Comparison of ENCODE assay signal across 9 cellular contexts in the genomic region with DNA sequence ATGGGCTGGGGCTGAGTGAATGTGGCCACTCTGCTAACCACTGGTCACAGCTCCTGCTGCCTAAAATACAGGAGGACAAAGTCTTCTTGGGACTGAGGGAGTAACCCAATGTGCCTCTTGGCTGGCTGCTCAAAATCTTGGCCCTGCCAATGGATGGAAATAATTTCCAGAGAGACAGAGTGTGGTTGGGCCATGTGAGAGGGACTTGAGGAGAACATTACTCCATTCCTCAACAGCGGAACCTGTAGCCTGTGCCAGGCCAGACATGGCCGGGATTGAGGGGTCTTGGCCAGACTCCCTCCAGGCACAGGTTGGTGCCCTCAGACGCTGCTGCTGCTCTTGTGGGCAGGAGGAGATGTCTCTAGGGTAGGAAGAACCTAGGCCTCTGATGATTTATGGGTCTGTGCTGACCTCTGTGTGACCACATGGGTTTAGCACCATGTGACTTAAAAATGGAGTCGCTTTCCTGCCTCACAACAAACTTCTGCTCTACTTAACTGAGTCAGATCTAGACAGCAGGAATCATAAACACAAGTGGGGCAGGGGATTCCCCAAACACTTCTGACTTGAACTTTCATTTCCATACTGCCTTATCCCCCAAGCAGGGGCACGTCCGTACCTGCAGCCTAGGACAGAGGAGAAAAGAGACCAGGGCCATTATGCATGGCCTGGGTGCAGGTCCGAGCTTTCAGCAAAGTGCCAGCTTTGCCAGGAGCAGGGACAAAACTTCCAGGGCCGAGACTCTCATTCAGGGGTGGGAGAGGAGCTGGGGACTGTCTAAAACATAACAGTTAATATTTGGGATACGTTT.
A peak's percentile ranks its signal among the peaks of the same experiment; 100 is the strongest.
DNase-seq lines count a peak whose midpoint lies in the region; ATAC-seq and TF ChIP-seq lines count a peak whose summit lies in the region.
"Had no signal": no experiment of that assay in that cellular context is flagged by ENCODE, and none has a peak within 500 bp of the region (broad histone marks: within the 10 kb centered on the region; RNA-seq: fewer than 3 reads in every experiment).

No MANE protein-coding gene starts in this region.

- peak; percentile 45 for DNase-seq in activated T-cell treated with anti-CD3 and anti-CD28 coated beads for 48 hours (ENCODE audit: low read depth)
- DNase-seq in activated T-cell treated with anti-CD3 and anti-CD28 coated beads, Interleukin-2, amount 50 U/mL, for 1 hour = no peak
- no peak for DNase-seq in adrenal gland
- peak; percentile 90 for DNase-seq in myocyte (ENCODE audit: low read depth)
- DNase-seq in HT-29 (ENCODE audit: low spot score) = no peak
- no peak for DNase-seq in A673 (ENCODE audit: low spot score)
- DNase-seq in hepatic stellate cell (ENCODE audit: low spot score) = no peak

- H3K36me3 ChIP-seq in adrenal gland (replicated peaks in 1 of 2) (no peaks in the 10 kb centered on the region), A673 (ENCODE audit: insufficient read depth, low read length, poor library complexity, severe bottlenecking) (no peaks in the 10 kb centered on the region)
- H3K36me3 ChIP-seq: ovary had no signal

- TF ChIP-seq CTCF in adrenal gland (IDR thresholded peaks at IDR 0.05) = no peak
- TF ChIP-seq CTCF in A673 (conservative IDR thresholded peaks at IDR 0.05; ENCODE audit: low read depth, low read length) = no peak

- intact Hi-C loops in adrenal gland (cut with DNase I) = loop anchor here in 1 of 2 donors (10.0 kb wide), 1 partner anchor 133 kb away; no protein-coding TSS in a partner anchor
- intact Hi-C loops in A673 (cut with micrococcal nuclease; ENCODE audit: unreplicated experiment) = no loop called here

- no peak overlapping the region for H3K4me3 ChIP-seq in adrenal gland
- no peak overlapping the region for H3K4me3 ChIP-seq in A673 (ENCODE audit: low read depth, low read length, poor library complexity, severe bottlenecking)
- H3K4me3 ChIP-seq: ovary had no signal

- no TSS peak for BruUV-seq in A673 (replicated peaks; lab: Mats Ljungman, UMichigan)

- WGBS in adrenal gland, 4 donors = 69 to 80% (median 75%) methylated on average over 9 of the region's 9 CpGs

- no peak for TF ChIP-seq POLR2A in adrenal gland (IDR thresholded peaks at IDR 0.05)

- peak; percentile 86 for ATAC-seq in HG03354 (IDR thresholded peaks at IDR 0.05; ENCODE audit: poor library complexity, severe bottlenecking, unreplicated experiment)

- H3K9me3 ChIP-seq in adrenal gland (replicated peaks in 1 of 3) = no peaks in the 10 kb centered on the region
- no peaks in the 10 kb centered on the region for H3K9me3 ChIP-seq in A673 (ENCODE audit: low read depth, low read length, poor library complexity, severe bottlenecking)
- H3K9me3 ChIP-seq: ovary had no signal

- POLR2A ChIA-PET in A673 (lab: Charles Lee; ENCODE audit: low non-redundant PET) = no interaction called here

- H3K27ac ChIP-seq in adrenal gland (peak overlapping the region; percentile 0 to 85 (median 77)), A673 (ENCODE audit: low read depth, low read length, poor library complexity, severe bottlenecking) (no peak overlapping the region)
- H3K27ac ChIP-seq: ovary had no signal

- H3K4me1 ChIP-seq in adrenal gland (replicated peaks in 1 of 2) (peaks cover 38 to 76% of the 10 kb centered on the region in 2 donors), A673 (ENCODE audit: insufficient read depth, low read length, poor library complexity, severe bottlenecking) (no peaks in the 10 kb centered on the region)

- H3K27me3 ChIP-seq in adrenal gland = no peaks in the 10 kb centered on the region
- H3K27me3 ChIP-seq in A673 (replicated peaks; ENCODE audit: insufficient read depth, low read depth, low read length, poor library complexity) = no peaks in the 10 kb centered on the region
- H3K27me3 ChIP-seq: ovary had no signal

- CTCF ChIA-PET in A673 (lab: Charles Lee) = no interaction called here

Comparison
In these comparisons a context has a peak if more than half of its experiments do, and no peak if none do; other contexts are left out.
1. DNase-seq: peak in activated T-cell treated with anti-CD3 and anti-CD28 coated beads for 48 hours (single experiment) and myocyte (single experiment); none in activated T-cell treated with anti-CD3 and anti-CD28 coated beads, Interleukin-2, amount 50 U/mL, for 1 hour (single experiment), adrenal gland (0 of 7), HT-29 (single experiment), A673 (single experiment) and hepatic stellate cell (single experiment).